In genomic region chr2:190545082-190545481, GRCh38 we compare ENCODE assay signal across 19 cellular contexts. TPM values are rescaled to one million over a fixed set of nuclear protein-coding genes. Genes with fewer than 3 reads are reported as not detected.
DNase-seq lines count a peak whose midpoint lies in the region; ATAC-seq and TF ChIP-seq lines count a peak whose summit lies in the region.
"Had no signal": no experiment of that assay in that cellular context is flagged by ENCODE, and none has a peak within 500 bp of the region (broad histone marks: within the 10 kb centered on the region; RNA-seq: fewer than 3 reads in every experiment).

No MANE protein-coding gene starts in this region.

- H3K9me3 ChIP-seq in A673 (ENCODE audit: low read depth, low read length, poor library complexity, severe bottlenecking): peaks cover 7% of the 10 kb centered on the region
- peaks cover 22% of the 10 kb centered on the region for H3K9me3 ChIP-seq in adipocyte (ENCODE audit: control insufficient read depth, low read length)
- H3K9me3 ChIP-seq in fibroblast of lung (ENCODE audit: control insufficient read depth, insufficient read depth, low read depth, low read length): no peaks in the 10 kb centered on the region
- H3K9me3 ChIP-seq in psoas muscle: peaks cover 14% of the 10 kb centered on the region
- H3K9me3 ChIP-seq in colonic mucosa: no peaks in the 10 kb centered on the region

- POLR2A ChIA-PET in A673 (lab: Charles Lee; ENCODE audit: low non-redundant PET): no interaction called here

- H3K9ac ChIP-seq in adipocyte (ENCODE audit: low read length) (peak overlapping the region; percentile 60), fibroblast of lung (ENCODE audit: insufficient read depth, low read length) (no peak overlapping the region), colonic mucosa (ENCODE audit: low read depth in 2 of 2, low read length in 2 of 2) (no peak overlapping the region)

- no peaks in the 10 kb centered on the region for H3K79me2 ChIP-seq in fibroblast of lung (ENCODE audit: control insufficient read depth, insufficient read depth, low read length)

- ATAC-seq in psoas muscle (no peak), HG02884 (IDR thresholded peaks at IDR 0.05; ENCODE audit: unreplicated experiment) (no peak)
- ATAC-seq: CD8-positive, alpha-beta T cell; left lung; natural killer cell treated with Interleukin-12 subunit alpha and Interleukin-12 subunit beta and Interleukin-15 and Interleukin-18, amount 100 ng/mL, for 72 hours; PC-3 had no signal

- DNase-seq in A673 (ENCODE audit: low spot score): peak; percentile 24
- DNase-seq in adipocyte (ENCODE audit: low read depth): peak; percentile 36
- DNase-seq in fibroblast of lung (ENCODE audit: low read depth in 2 of 2): peak in 1 of 2 donors; percentile 19
- no peak for DNase-seq in psoas muscle
- no peak for DNase-seq in activated gamma-delta T cell treated with Interleukin-2 at 50 U/mL for 16 hours
- DNase-seq in stimulated activated CD4-positive, alpha-beta T cell treated with anti-CD3 and anti-CD28 coated beads, Interleukin-4, amount 100 ng/mL, for 24 hours: no peak
- no peak for DNase-seq in colonic mucosa
- DNase-seq: activated CD4-positive, CD25-positive, alpha-beta regulatory T cell treated with anti-CD3 and anti-CD28 coated beads, Interleukin-2, amount 50 U/mL, for 72 hours; activated CD8-positive, alpha-beta memory T cell treated with anti-CD3 and anti-CD28 coated beads for 24 hours; CD8-positive, alpha-beta T cell; DMS79 treated with DMSO at 0.1 percent for 48 hours; left lung; NCI-H146; NCI-H748 treated with DMSO at 0.1 percent for 48 hours; PC-3; stimulated activated naive CD4-positive, alpha-beta T cell; T1000 had no signal

- H3K4me2 ChIP-seq in fibroblast of lung (ENCODE audit: extremely low read depth, insufficient read depth, low read length): peak overlapping the region; percentile 71

- no TSS peak for BruUV-seq in A673 (replicated peaks; lab: Mats Ljungman, UMichigan)

- H3K27me3 ChIP-seq in A673 (replicated peaks; ENCODE audit: insufficient read depth, low read depth, low read length, poor library complexity): no peaks in the 10 kb centered on the region
- H3K27me3 ChIP-seq in adipocyte (replicated peaks; ENCODE audit: control insufficient read depth, insufficient read depth, low read length): no peaks in the 10 kb centered on the region
- H3K27me3 ChIP-seq in fibroblast of lung (ENCODE audit: control insufficient read depth, insufficient read depth, low read length): no peaks in the 10 kb centered on the region
- no peaks in the 10 kb centered on the region for H3K27me3 ChIP-seq in psoas muscle (ENCODE audit: insufficient read depth in 3 of 3, low read length in 2 of 3)
- no peaks in the 10 kb centered on the region for H3K27me3 ChIP-seq in colonic mucosa
- H3K27me3 ChIP-seq: left lung had no signal

- H4K20me1 ChIP-seq in fibroblast of lung (ENCODE audit: control insufficient read depth, extremely low read depth, insufficient read depth, low read length): no peaks in the 10 kb centered on the region

- intact Hi-C loops in A673 (cut with micrococcal nuclease; ENCODE audit: unreplicated experiment): no loop called here
- intact Hi-C loops in psoas muscle (cut with DNase I): no loop called here
- intact Hi-C loops in colonic mucosa (cut with DNase I): no loop called here

- H3K4me1 ChIP-seq in A673 (ENCODE audit: insufficient read depth, low read length, poor library complexity, severe bottlenecking): peaks cover 3% of the 10 kb centered on the region
- peaks cover 6% of the 10 kb centered on the region for H3K4me1 ChIP-seq in adipocyte (ENCODE audit: control insufficient read depth, insufficient read depth, low read length)
- H3K4me1 ChIP-seq in fibroblast of lung (ENCODE audit: control insufficient read depth, extremely low read depth, insufficient read depth, low read length): no peaks in the 10 kb centered on the region
- no peaks in the 10 kb centered on the region for H3K4me1 ChIP-seq in psoas muscle
- H3K4me1 ChIP-seq in colonic mucosa: no peaks in the 10 kb centered on the region
- H3K4me1 ChIP-seq: left lung had no signal

- WGBS in psoas muscle, 3 donors: 58 to 70% (median 66%) methylated on average over 3 of the region's 3 CpGs

- H3K27ac ChIP-seq in A673 (ENCODE audit: low read depth, low read length, poor library complexity, severe bottlenecking) (peak overlapping the region; percentile 8), fibroblast of lung (ENCODE audit: insufficient read depth, low read length) (no peak overlapping the region), psoas muscle (no peak overlapping the region), colonic mucosa (no peak overlapping the region)

- H3K36me3 ChIP-seq in A673 (ENCODE audit: insufficient read depth, low read length, poor library complexity, severe bottlenecking): no peaks in the 10 kb centered on the region
- H3K36me3 ChIP-seq in adipocyte (ENCODE audit: control insufficient read depth, insufficient read depth, low read length, severe bottlenecking): no peaks in the 10 kb centered on the region
- no peaks in the 10 kb centered on the region for H3K36me3 ChIP-seq in fibroblast of lung (ENCODE audit: control insufficient read depth, insufficient read depth, low read length)
- H3K36me3 ChIP-seq in psoas muscle (ENCODE audit: insufficient read depth in 1 of 2, low read depth in 1 of 2): no peaks in the 10 kb centered on the region
- no peaks in the 10 kb centered on the region for H3K36me3 ChIP-seq in colonic mucosa
- H3K36me3 ChIP-seq: left lung had no signal

- no peak overlapping the region for H2AFZ ChIP-seq in fibroblast of lung (ENCODE audit: low read length)

- peak overlapping the region; percentile 20 for H3K4me3 ChIP-seq in A673 (ENCODE audit: low read depth, low read length, poor library complexity, severe bottlenecking)
- H3K4me3 ChIP-seq in adipocyte (ENCODE audit: low read length): peak overlapping the region; percentile 76
- peak overlapping the region in 3 of 4 experiments; percentile 5 to 34 (median 28) for H3K4me3 ChIP-seq in fibroblast of lung (replicated peaks in 1 of 4; ENCODE audit: control extremely low read depth in 1 of 4, insufficient read depth in 1 of 4, low read depth in 3 of 4, low read length in 4 of 4)
- peak overlapping the region; percentile 6 for H3K4me3 ChIP-seq in psoas muscle
- H3K4me3 ChIP-seq in colonic mucosa: no peak overlapping the region
- H3K4me3 ChIP-seq: left lung had no signal

- no peak for TF ChIP-seq CTCF in A673 (conservative IDR thresholded peaks at IDR 0.05; ENCODE audit: low read depth, low read length)
- TF ChIP-seq CTCF in fibroblast of lung (conservative IDR thresholded peaks at IDR 0.05 in 1 of 2, IDR thresholded peaks at IDR 0.05 in 1 of 2; ENCODE audit: low read depth in 1 of 2, low read length in 2 of 2): no peak
- no peak for TF ChIP-seq CTCF in psoas muscle (IDR thresholded peaks at IDR 0.05)
- no peak for TF ChIP-seq CTCF in colonic mucosa (IDR thresholded peaks at IDR 0.05)

- CTCF ChIA-PET in A673 (lab: Charles Lee): no interaction called here

RNA-seq across cellular contexts. Expression of gene NEMP2, which starts 10.6 kb away (rescaled TPM):
- 12.6 and 13.9 TPM in 2 replicates for total RNA-seq in A673 (2021)
- 6.3 and 6.4 TPM in 2 replicates for total RNA-seq in fibroblast of lung
- 5.5 and 6.0 TPM in 2 replicates for polyA plus RNA-seq in fibroblast of lung
- 3.2 and 3.5 TPM in 2 replicates for polyA plus RNA-seq in fibroblast of lung (2012)
- polyA minus RNA-seq in fibroblast of lung (ENCODE audit: low replicate concordance): 0.63 and 1.5 TPM in 2 replicates
- total RNA-seq in psoas muscle: 1 to 10 TPM in 2 of 4 donors, under 1 TPM in 2; 0.86 to 2.0 (median 1.3) TPM
- under 1 TPM; 0.21 to 0.39 (median 0.38) TPM for polyA plus RNA-seq in psoas muscle
- 1 to 10 TPM; 3.6 to 5.1 TPM for total RNA-seq in colonic mucosa

Comparison
In these comparisons a context has a peak if more than half of its experiments do, and no peak if none do; other contexts are left out.
1. DNase-seq: peak in A673 (single experiment) and adipocyte (single experiment); none in psoas muscle (0 of 2), activated gamma-delta T cell treated with Interleukin-2 at 50 U/mL for 16 hours (single experiment), stimulated activated CD4-positive, alpha-beta T cell treated with anti-CD3 and anti-CD28 coated beads, Interleukin-4, amount 100 ng/mL, for 24 hours (single experiment) and colonic mucosa (single experiment).